Comparison of ENCODE assay signal across 1 cellular context in the genomic region with DNA sequence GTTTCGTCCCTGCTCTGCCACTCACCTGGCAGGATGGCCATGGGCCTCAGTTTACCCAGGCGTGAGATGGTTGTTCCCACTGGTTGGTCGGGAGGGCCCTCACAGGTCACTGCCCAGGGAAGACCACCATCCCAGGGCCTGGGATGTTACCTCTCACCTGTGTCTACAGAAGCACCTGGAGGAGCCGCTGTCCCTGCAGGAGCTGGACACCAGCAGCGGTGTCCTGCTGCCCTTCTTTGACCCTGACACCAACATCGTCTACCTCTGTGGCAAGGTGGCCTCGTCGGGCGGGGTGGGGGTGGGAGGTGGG.
TF ChIP-seq lines count a peak whose summit lies in the region.

No MANE protein-coding gene starts in this region.

TF ChIP-seq in H1, 55 proteins besides CTCF, POLR2A, EP300 and RAD21:
- no peak for TF ChIP-seq GTF2F1 (IDR thresholded peaks at IDR 0.05; ENCODE audit: borderline replicate concordance, low read depth, low read length)
TF ChIP-seq in H1: peak in this region for 0.
